Comparison of ENCODE assay signal across 18 cellular contexts in the genomic region with DNA sequence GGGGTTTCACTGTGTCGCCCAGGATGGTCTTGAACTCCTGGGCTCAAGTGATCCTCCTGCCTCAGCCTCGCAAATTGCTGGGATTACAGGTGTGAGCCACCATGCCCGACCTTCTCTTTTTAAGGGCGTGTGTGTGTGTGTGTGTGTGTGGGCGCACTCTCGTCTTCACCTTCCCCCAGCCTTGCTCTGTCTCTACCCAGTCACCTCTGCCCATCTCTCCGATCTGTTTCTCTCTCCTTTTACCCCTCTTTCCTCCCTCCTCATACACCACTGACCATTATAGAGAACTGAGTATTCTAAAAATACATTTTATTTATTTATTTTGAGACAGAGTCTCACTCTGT. TPM values are rescaled to one million over a fixed set of nuclear protein-coding genes. Genes with fewer than 3 reads are reported as not detected.
A peak's percentile ranks its signal among the peaks of the same experiment; 100 is the strongest.
DNase-seq lines count a peak whose midpoint lies in the region; ATAC-seq and TF ChIP-seq lines count a peak whose summit lies in the region.
"Had no signal": no experiment of that assay in that cellular context is flagged by ENCODE, and none has a peak within 500 bp of the region (broad histone marks: within the 10 kb centered on the region; RNA-seq: fewer than 3 reads in every experiment).

No MANE protein-coding gene starts in this region.

- H3K27ac ChIP-seq in DND-41 (ENCODE audit: low read length) (peak overlapping the region; percentile 16; the same call in 1 of the 2 replicates), IMR-90 (ENCODE audit: insufficient read depth, low read length) (no peak overlapping the region), VCaP (peak overlapping the region; percentile 97), neuronal stem cell (replicated peaks; ENCODE audit: low read length) (no peak overlapping the region), SJCRH30 (no peak overlapping the region), uterus (no peak overlapping the region)

- no peak overlapping the region for H4K5ac ChIP-seq in IMR-90 (ENCODE audit: low read depth, low read length)

- H3K4me2 ChIP-seq in DND-41 (ENCODE audit: insufficient read depth, low read length) = 0 out of 2 replicates have a peak overlapping the region, but pooled peaks have one; percentile 27
- no peak overlapping the region for H3K4me2 ChIP-seq in IMR-90 (ENCODE audit: low read depth, low read length)
- no peak overlapping the region for H3K4me2 ChIP-seq in neuronal stem cell (ENCODE audit: insufficient read depth, low read length, poor library complexity, severe bottlenecking)

- no peak for TF ChIP-seq RAD21 in IMR-90 (IDR thresholded peaks at IDR 0.05; ENCODE audit: low read length)

- no peak overlapping the region for H2AK5ac ChIP-seq in IMR-90 (ENCODE audit: low read depth, low read length)
- peak overlapping the region; percentile 35 for H2AK5ac ChIP-seq in neuronal stem cell (ENCODE audit: low read depth, low read length)

- POLR2A ChIA-PET in IMR-90 (lab: Charles Lee; ENCODE audit: unreplicated experiment) = no interaction called here

- dilution Hi-C loops in IMR-90 (cut with HindIII; ENCODE audit: low sequenced_read_pairs, unreplicated experiment) = no loop called here

- H2AK9ac ChIP-seq in IMR-90 (replicated peaks; ENCODE audit: low read depth, low read length, poor library complexity) = no peak overlapping the region

- no peak overlapping the region for H2BK20ac ChIP-seq in IMR-90 (ENCODE audit: low read depth, low read length)

- no peak overlapping the region; the same call in 1 of the 2 replicates for H2AFZ ChIP-seq in DND-41 (ENCODE audit: low read depth, low read length)
- H2AFZ ChIP-seq in IMR-90 (replicated peaks; ENCODE audit: low read length, poor library complexity) = no peak overlapping the region
- no peak overlapping the region for H2AFZ ChIP-seq in neuronal stem cell (ENCODE audit: low read length)

- no CpG with 5 or more reads among the region's 7 CpGs for WGBS in IMR-90 (ENCODE audit: extremely low coverage in 2 of 2, insufficient read length in 1 of 2), 2 experiments
- no CpG with 5 or more reads among the region's 7 CpGs for WGBS in neuronal stem cell (ENCODE audit: extremely low coverage in 2 of 2, insufficient read length in 2 of 2, insufficient replicate concordance in 1 of 2), 2 donors

- H2BK120ac ChIP-seq in IMR-90 (ENCODE audit: low read depth, low read length) (no peak overlapping the region), neuronal stem cell (ENCODE audit: low read depth, low read length) (no peak overlapping the region)

- no peak for DNase-seq in DND-41
- DNase-seq in IMR-90 = no peak
- DNase-seq in neuronal stem cell (ENCODE audit: low spot score) = no peak
- no peak for DNase-seq in SJCRH30
- DNase-seq in iPS-NIHi11 (ENCODE audit: low spot score) = no peak
- DNase-seq in uterus = no peak
- DNase-seq: kidney had no signal

- no peaks in the 10 kb centered on the region for H3K9me1 ChIP-seq in IMR-90 (ENCODE audit: insufficient read depth, low read length)

- no peak overlapping the region for H2BK12ac ChIP-seq in neuronal stem cell (ENCODE audit: low read length)

- H3K79me2 ChIP-seq in DND-41 (ENCODE audit: insufficient read depth, low read length) = no peaks in the 10 kb centered on the region

- in situ Hi-C loops in IMR-90 (cut with MboI; ENCODE audit: low sequenced_read_pairs) = no loop called here

- H3K9ac ChIP-seq in DND-41 (ENCODE audit: low read depth, low read length) (no peak overlapping the region), IMR-90 (ENCODE audit: low read depth, low read length) (no peak overlapping the region), neuronal stem cell (ENCODE audit: low read depth, low read length, poor library complexity) (no peak overlapping the region)

- H3K18ac ChIP-seq in IMR-90 (ENCODE audit: low read depth, low read length) (no peak overlapping the region), neuronal stem cell (ENCODE audit: low read length) (no peak overlapping the region)

- ATAC-seq in DND-41 (ENCODE audit: insufficient read depth, low read depth) (peak; percentile 23; the same call in 1 of the 3 replicates), IMR-90 (ENCODE audit: low read depth) (0 out of 2 replicates have a peak, but pooled peaks have one; percentile 5)

- H3K27me3 ChIP-seq in DND-41 (ENCODE audit: insufficient read depth, low read length, poor library complexity) = no peaks in the 10 kb centered on the region
- peaks cover 7% of the 10 kb centered on the region for H3K27me3 ChIP-seq in IMR-90 (ENCODE audit: control insufficient read depth, insufficient read depth, low read length)
- H3K27me3 ChIP-seq in neuronal stem cell (ENCODE audit: control insufficient read depth in 3 of 3, insufficient read depth in 3 of 3, low read depth in 1 of 3, low read length in 3 of 3) = peaks cover 0 to 5% (median 0%) of the 10 kb centered on the region in 3 experiments
- H3K27me3 ChIP-seq in SJCRH30 = no peaks in the 10 kb centered on the region
- no peaks in the 10 kb centered on the region for H3K27me3 ChIP-seq in uterus

- intact Hi-C loops in IMR-90 (cut with micrococcal nuclease) (loop anchor here (1.0 to 10.0 kb wide), 2 partner anchors 210 to 282 kb away; no protein-coding TSS in a partner anchor), uterus (cut with DNase I; ENCODE audit: low total_unique reads) (loop anchor here (5.0 kb wide), 1 partner anchor 209 kb away; no protein-coding TSS in a partner anchor)

- H3K36me3 ChIP-seq in DND-41 (ENCODE audit: insufficient read depth, low read length) (no peaks in the 10 kb centered on the region), IMR-90 (ENCODE audit: control insufficient read depth, insufficient read depth, low read length) (no peaks in the 10 kb centered on the region), neuronal stem cell (replicated peaks in 1 of 2; ENCODE audit: control insufficient read depth in 2 of 2, insufficient read depth in 2 of 2, low read length in 2 of 2) (no peaks in the 10 kb centered on the region), SJCRH30 (no peaks in the 10 kb centered on the region), uterus (no peaks in the 10 kb centered on the region)
- H3K36me3 ChIP-seq: prostate gland had no signal

- H3K4me1 ChIP-seq in DND-41 (ENCODE audit: insufficient read depth, low read length) (no peaks in the 10 kb centered on the region), IMR-90 (ENCODE audit: control insufficient read depth, insufficient read depth, low read length) (peaks cover 6% of the 10 kb centered on the region), neuronal stem cell (ENCODE audit: control insufficient read depth in 2 of 2, insufficient read depth in 1 of 2, low read depth in 1 of 2, low read length in 2 of 2) (no peaks in the 10 kb centered on the region), SJCRH30 (peaks cover 3% of the 10 kb centered on the region; the same call in 1 of the 2 replicates), uterus (no peaks in the 10 kb centered on the region)

- H3K9me3 ChIP-seq in DND-41 (ENCODE audit: insufficient read depth, low read length, severe bottlenecking) (no peaks in the 10 kb centered on the region), IMR-90 (ENCODE audit: control insufficient read depth, insufficient read depth, low read length) (no peaks in the 10 kb centered on the region), neuronal stem cell (replicated peaks in 1 of 2; ENCODE audit: control insufficient read depth in 2 of 2, insufficient read depth in 1 of 2, low read depth in 1 of 2, low read length in 2 of 2) (no peaks in the 10 kb centered on the region), SJCRH30 (replicated peaks) (no peaks in the 10 kb centered on the region), uterus (no peaks in the 10 kb centered on the region)
- H3K9me3 ChIP-seq: prostate gland had no signal

- H2BK15ac ChIP-seq in IMR-90 (ENCODE audit: low read depth, low read length) (no peak overlapping the region), neuronal stem cell (ENCODE audit: low read length) (no peak overlapping the region)

- H4K91ac ChIP-seq in IMR-90 (ENCODE audit: insufficient read depth, low read depth, low read length) (no peak overlapping the region), neuronal stem cell (ENCODE audit: low read depth, low read length, poor library complexity) (no peak overlapping the region)

- no peak overlapping the region for H3K4ac ChIP-seq in IMR-90 (ENCODE audit: low read depth, low read length)
- no peak overlapping the region for H3K4ac ChIP-seq in neuronal stem cell (ENCODE audit: low read length)

- H3K4me3 ChIP-seq in DND-41 (ENCODE audit: low read depth in 1 of 2, low read length in 2 of 2) = no peak overlapping the region
- no peak overlapping the region for H3K4me3 ChIP-seq in IMR-90 (ENCODE audit: insufficient read depth, low read depth, low read length)
- H3K4me3 ChIP-seq in neuronal stem cell (ENCODE audit: low read length in 2 of 2) = no peak overlapping the region
- no peak overlapping the region for H3K4me3 ChIP-seq in SJCRH30
- H3K4me3 ChIP-seq in uterus = no peak overlapping the region
- H3K4me3 ChIP-seq: prostate gland had no signal

- H3K79me1 ChIP-seq in IMR-90 (ENCODE audit: low read depth in 1 of 2, low read length in 2 of 2) (no peaks in the 10 kb centered on the region), neuronal stem cell (ENCODE audit: low read depth, low read length) (peaks cover 1% of the 10 kb centered on the region)

- H3K23ac ChIP-seq in IMR-90 (ENCODE audit: low read depth, low read length) (no peak overlapping the region), neuronal stem cell (ENCODE audit: low read depth, low read length, poor library complexity) (no peak overlapping the region)

- H3K14ac ChIP-seq in IMR-90 (replicated peaks; ENCODE audit: low read depth, low read length) = no peak overlapping the region
- no peak overlapping the region for H3K14ac ChIP-seq in neuronal stem cell (ENCODE audit: low read length)

- TF ChIP-seq CTCF in DND-41 (IDR thresholded peaks at IDR 0.05; ENCODE audit: borderline replicate concordance, extremely low read depth, low read length, poor library complexity, severe bottlenecking) (no peak), IMR-90 (conservative IDR thresholded peaks at IDR 0.05; ENCODE audit: low read depth, low read length) (no peak), VCaP (conservative IDR thresholded peaks at IDR 0.05) (no peak), uterus (IDR thresholded peaks at IDR 0.05) (no peak)

- BruUV-seq in IMR-90 (replicated peaks; lab: Mats Ljungman, UMichigan) = no TSS peak

- H4K8ac ChIP-seq in IMR-90 (ENCODE audit: low read depth in 2 of 2, low read length in 2 of 2) (no peak overlapping the region), neuronal stem cell (ENCODE audit: low read depth, low read length) (no peak overlapping the region)

- CTCF ChIA-PET in IMR-90 (lab: Yijun Ruan, JAX) = interaction anchor here (0.6 to 2.1 kb wide), 3 partner anchors 49 to 210 kb away, joined by 3 to 7 read pairs (median 3); partner anchors contain the start of gene KANSL1

- no peak overlapping the region for H3K56ac ChIP-seq in IMR-90 (ENCODE audit: extremely low read depth, insufficient read depth, low read length)

- TF ChIP-seq POLR2A in IMR-90 (IDR thresholded peaks at IDR 0.05; ENCODE audit: low read depth, low read length) (no peak), uterus (IDR thresholded peaks at IDR 0.05) (no peak)

- H2BK5ac ChIP-seq in IMR-90 (ENCODE audit: low read depth, low read length, poor library complexity, severe bottlenecking) (no peak overlapping the region), neuronal stem cell (ENCODE audit: low read length) (no peak overlapping the region)

- H4K20me1 ChIP-seq in DND-41 (ENCODE audit: insufficient read depth, low read length) (no peaks in the 10 kb centered on the region), IMR-90 (ENCODE audit: insufficient read depth, low read length) (no peaks in the 10 kb centered on the region)

RNA-seq across cellular contexts. Expression of gene STH, which starts 3.9 kb away (rescaled TPM):
- total RNA-seq in IMR-90 (2012; rRNA removed) (not detected in 2 replicates), uterus (not detected)
- not detected in 2 replicates for polyA plus RNA-seq in IMR-90 (2012; rRNA removed)
- not detected in 2 replicates for polyA plus RNA-seq in IMR-90 (2012; cell fraction: cytosol; rRNA removed)
- polyA plus RNA-seq in IMR-90 (2012; cell fraction: nucleus; rRNA removed; ENCODE audit: low replicate concordance) = not detected in 2 replicates
- not detected for polyA plus RNA-seq in neuronal stem cell (2013, experiment 1 of 2)
- polyA plus RNA-seq in neuronal stem cell (2013, experiment 2 of 2) = not detected
- total RNA-seq in SJCRH30 (2014; rRNA removed; shearing (Covaris generic)) = 0.43 TPM in 1 of 2 replicates, not detected in the other
- total RNA-seq: activated CD8-positive, alpha-beta T cell treated with anti-CD3 and anti-CD28 coated beads for 36 hours; endodermal cell; esophagus mucosa; fibroblast of villous mesenchyme; G401; kidney; lower leg skin; MCF 10A; prostate gland; T-helper 2 cell treated with Interferon-gamma antibody and Interleukin-4, amounts not matched to agents 100 ng/mL and 5 ng/mL, for 36 hours had no signal
- polyA plus RNA-seq: AG04450 had no signal

Comparison
In these comparisons a context has a peak if more than half of its experiments do, and no peak if none do; other contexts are left out.
1. H3K27ac ChIP-seq: peak in DND-41 (single experiment) and VCaP (single experiment); none in IMR-90 (single experiment), neuronal stem cell (single experiment), SJCRH30 (single experiment) and uterus (0 of 2).